In the genomic region with DNA sequence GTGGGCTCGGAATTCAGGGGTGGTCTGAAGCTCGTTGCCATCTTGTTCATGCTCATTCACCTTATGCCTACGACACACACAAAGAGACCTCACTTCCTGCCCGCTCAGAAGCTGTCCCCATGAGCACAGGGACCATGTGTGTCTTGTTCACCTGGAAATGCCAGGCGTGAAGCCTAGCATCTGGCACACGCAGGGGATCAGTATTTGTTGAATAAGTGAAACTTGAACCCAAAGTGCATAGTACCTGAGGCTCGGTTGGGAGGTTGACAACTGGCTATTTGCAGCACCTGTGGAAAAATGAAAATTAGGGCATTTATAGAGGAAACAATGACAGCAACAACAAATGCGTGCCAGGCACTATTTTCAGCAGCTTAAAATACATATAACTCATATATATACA, we compare ENCODE assay signal across 10 cellular contexts. TPM values are rescaled to one million over a fixed set of nuclear protein-coding genes. Genes with fewer than 3 reads are reported as not detected.
"Had no signal": no experiment of that assay in that cellular context is flagged by ENCODE, and none has a peak within 500 bp of the region (broad histone marks: within the 10 kb centered on the region; RNA-seq: fewer than 3 reads in every experiment).

No MANE protein-coding gene starts in this region.

- H3K27ac Mint-ChIP-seq: GM23338, H9, HFFc6 had no signal

- H3K4me3 Mint-ChIP-seq: GM23338, H9, HFFc6 had no signal

- H3K9me3 Mint-ChIP-seq: GM23338, H9, HFFc6 had no signal

- DNase-seq: GM23248, GOT3, H7, H9, HCEC 1CT, HFFc6 had no signal

- ATAC-seq: GM23338, HCT116 had no signal

RNA-seq across cellular contexts. Expression of a gene that starts 28.2 kb away (rescaled TPM):
- total RNA-seq: GM23338, H1, H7, H9, HFFc6 had no signal

RNA-seq across cellular contexts. Expression of a gene that starts 32.5 kb away (rescaled TPM):
- total RNA-seq: GM23248, GM23338, H1, H4, H7, H9, HFFc6 had no signal
